ENCODE assay signal across 28 cellular contexts in the genomic region with DNA sequence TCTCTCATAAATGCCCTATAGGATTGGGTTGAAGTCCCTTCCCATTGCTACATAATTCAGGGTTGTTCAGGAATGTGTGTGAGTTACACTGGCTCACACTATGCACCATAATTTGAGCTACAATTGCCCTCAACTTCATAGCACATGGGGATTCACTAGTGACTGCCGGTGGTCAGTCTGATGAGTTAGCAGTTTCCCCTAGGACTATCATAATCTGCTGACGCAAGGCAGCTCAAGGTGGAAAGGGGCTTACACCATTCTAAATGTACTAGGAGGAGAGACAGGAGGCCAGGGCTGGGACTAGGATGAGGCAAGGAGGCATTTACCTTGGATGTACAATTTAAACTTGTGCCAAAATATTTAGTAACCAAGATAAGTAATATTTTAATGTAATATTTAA.
"Had no signal": no experiment of that assay in that cellular context is flagged by ENCODE, and none has a peak within 500 bp of the region (broad histone marks: within the 10 kb centered on the region; RNA-seq: fewer than 3 reads in every experiment).

No MANE protein-coding gene starts in this region.

- DNase-seq: stimulated activated CD4-positive, alpha-beta T cell treated with anti-CD3 and anti-CD28 coated beads, Interleukin-2, amount 100 ng/mL, for 48 hours; stimulated activated CD4-positive, alpha-beta T cell treated with anti-CD3 and anti-CD28 coated beads, Interleukin-4, amount 100 ng/mL, for 1 hour; stimulated activated CD4-positive, alpha-beta T cell treated with anti-CD3 and anti-CD28 coated beads, Interleukin-4, amount 100 ng/mL, for 24 hours; stimulated activated CD4-positive, alpha-beta T cell treated with anti-CD3 and anti-CD28 coated beads, Interleukin-4, amount 100 ng/mL, for 4 hours; stimulated activated CD8-positive, alpha-beta memory T cell treated with anti-CD3 and anti-CD28 coated beads, Interleukin-4, amount 100 ng/mL, for 48 hours; stimulated activated naive B cell treated with anti-CD40 and anti-IgM and Interleukin-4, amounts not matched to agents 10 μg/mL and 1 μg/mL and 100 μg/mL, for 72 hours; stimulated activated naive CD4-positive, alpha-beta T cell; stimulated activated naive CD4-positive, alpha-beta T cell treated with Interleukin-2 at 50 U/mL for 16 hours; stimulated activated naive CD8-positive, alpha-beta T cell treated with anti-CD3 and anti-CD28 coated beads, Interleukin-15, amount 100 ng/mL, for 72 hours; stimulated activated naive CD8-positive, alpha-beta T cell treated with anti-CD3 and anti-CD28 coated beads, Interleukin-15, Interleukin-2, amounts not matched to agents 100 U/mL and 50 U/mL, for 24 hours; stomach; substantia nigra; testis; thyroid gland; tibial artery; transverse colon; trophoblast cell; upper lobe of left lung; upper lobe of right lung; uterus had no signal

- H3K4me3 Mint-ChIP-seq: stimulated activated effector memory CD8-positive, alpha-beta T cell treated with anti-CD3 and anti-CD28 coated beads, Interleukin-12 subunit alpha, Interleukin-12 subunit beta, amount 100 ng/mL, for 72 hours; stimulated activated memory B cell treated with anti-CD40 and anti-IgM and Interleukin-4, amounts not matched to agents 10 μg/mL and 1 μg/mL and 100 μg/mL, for 72 hours; stimulated activated naive B cell treated with anti-CD40 and anti-IgM and Interleukin-4, amounts not matched to agents 10 μg/mL and 1 μg/mL and 100 μg/mL, for 72 hours; stimulated activated naive CD8-positive, alpha-beta T cell treated with anti-CD3 and anti-CD28 coated beads, Interleukin-15, amount 100 ng/mL, for 72 hours; stimulated activated naive CD8-positive, alpha-beta T cell treated with anti-CD3 and anti-CD28 coated beads, Interleukin-15, Interleukin-2, amounts not matched to agents 100 ng/mL and 50 ng/mL, for 24 hours; type B pancreatic cell had no signal

- H3K4me1 Mint-ChIP-seq: stimulated activated effector memory CD8-positive, alpha-beta T cell treated with anti-CD3 and anti-CD28 coated beads, Interleukin-12 subunit alpha, Interleukin-12 subunit beta, amount 100 ng/mL, for 72 hours; stimulated activated memory B cell treated with anti-CD40 and anti-IgM and Interleukin-4, amounts not matched to agents 10 μg/mL and 1 μg/mL and 100 μg/mL, for 72 hours; stimulated activated naive B cell treated with anti-CD40 and anti-IgM and Interleukin-4, amounts not matched to agents 10 μg/mL and 1 μg/mL and 100 μg/mL, for 72 hours; stimulated activated naive CD8-positive, alpha-beta T cell treated with anti-CD3 and anti-CD28 coated beads, Interleukin-15, amount 100 ng/mL, for 72 hours had no signal

- H3K9me3 ChIP-seq: suprapubic skin, testis, thoracic aorta, thyroid gland, tibial artery, tibial nerve, upper lobe of right lung, uterus, vagina had no signal

- H3K36me3 Mint-ChIP-seq: stimulated activated effector memory CD8-positive, alpha-beta T cell treated with anti-CD3 and anti-CD28 coated beads, Interleukin-12 subunit alpha, Interleukin-12 subunit beta, amount 100 ng/mL, for 72 hours; stimulated activated memory B cell treated with anti-CD40 and anti-IgM and Interleukin-4, amounts not matched to agents 10 μg/mL and 1 μg/mL and 100 μg/mL, for 72 hours; stimulated activated naive B cell treated with anti-CD40 and anti-IgM and Interleukin-4, amounts not matched to agents 10 μg/mL and 1 μg/mL and 100 μg/mL, for 72 hours; type B pancreatic cell had no signal

- H3K27ac Mint-ChIP-seq: stimulated activated effector memory CD8-positive, alpha-beta T cell treated with anti-CD3 and anti-CD28 coated beads, Interleukin-12 subunit alpha, Interleukin-12 subunit beta, amount 100 ng/mL, for 72 hours; stimulated activated memory B cell treated with anti-CD40 and anti-IgM and Interleukin-4, amounts not matched to agents 10 μg/mL and 1 μg/mL and 100 μg/mL, for 72 hours; stimulated activated naive B cell treated with anti-CD40 and anti-IgM and Interleukin-4, amounts not matched to agents 10 μg/mL and 1 μg/mL and 100 μg/mL, for 72 hours; stimulated activated naive CD8-positive, alpha-beta T cell treated with anti-CD3 and anti-CD28 coated beads, Interleukin-15, amount 100 ng/mL, for 72 hours; stimulated activated naive CD8-positive, alpha-beta T cell treated with anti-CD3 and anti-CD28 coated beads, Interleukin-15, Interleukin-2, amounts not matched to agents 100 ng/mL and 50 ng/mL, for 24 hours; type B pancreatic cell had no signal

- H3K4me1 ChIP-seq: stomach, suprapubic skin, testis, thyroid gland, tibial nerve, transverse colon, upper lobe of left lung, upper lobe of right lung, uterus had no signal

- ATAC-seq: stimulated activated effector memory CD8-positive, alpha-beta T cell treated with anti-CD3 and anti-CD28 coated beads, Interleukin-12 subunit alpha, Interleukin-12 subunit beta, amount 100 ng/mL, for 72 hours; stimulated activated memory B cell treated with anti-CD40 and anti-IgM and Interleukin-4, amounts not matched to agents 10 μg/mL and 1 μg/mL and 100 μg/mL, for 72 hours; stimulated activated naive B cell treated with anti-CD40 and anti-IgM and Interleukin-4, amounts not matched to agents 10 μg/mL and 1 μg/mL and 100 μg/mL, for 72 hours; stimulated activated naive CD8-positive, alpha-beta T cell treated with anti-CD3 and anti-CD28 coated beads, Interleukin-15, amount 100 ng/mL, for 72 hours; stimulated activated naive CD8-positive, alpha-beta T cell treated with anti-CD3 and anti-CD28 coated beads, Interleukin-15, Interleukin-2, amounts not matched to agents 100 U/mL and 50 U/mL, for 24 hours; upper lobe of right lung had no signal

- H3K27me3 ChIP-seq: stomach, suprapubic skin, testis, thyroid gland, tibial artery, tibial nerve, transverse colon, upper lobe of left lung, upper lobe of right lung, uterus, vagina had no signal

- H3K27ac ChIP-seq: stomach, suprapubic skin, testis, thoracic aorta, thyroid gland, tibial artery, tibial nerve, transverse colon, upper lobe of left lung, upper lobe of right lung, uterus, vagina had no signal

- H3K36me3 ChIP-seq: stomach, suprapubic skin, thoracic aorta, thyroid gland, tibial artery, tibial nerve, transverse colon, upper lobe of left lung, upper lobe of right lung, uterus, vagina had no signal

- H3K4me3 ChIP-seq: stomach, suprapubic skin, testis, thoracic aorta, thyroid gland, tibial artery, tibial nerve, transverse colon, upper lobe of left lung, upper lobe of right lung, uterus, vagina had no signal

- H3K27me3 Mint-ChIP-seq: stimulated activated memory B cell treated with anti-CD40 and anti-IgM and Interleukin-4, amounts not matched to agents 10 μg/mL and 1 μg/mL and 100 μg/mL, for 72 hours; stimulated activated naive CD8-positive, alpha-beta T cell treated with anti-CD3 and anti-CD28 coated beads, Interleukin-15, amount 100 ng/mL, for 72 hours; stimulated activated naive CD8-positive, alpha-beta T cell treated with anti-CD3 and anti-CD28 coated beads, Interleukin-15, Interleukin-2, amounts not matched to agents 100 ng/mL and 50 ng/mL, for 24 hours; type B pancreatic cell had no signal
